Comparison of ENCODE assay signal across 18 cellular contexts in the genomic region with DNA sequence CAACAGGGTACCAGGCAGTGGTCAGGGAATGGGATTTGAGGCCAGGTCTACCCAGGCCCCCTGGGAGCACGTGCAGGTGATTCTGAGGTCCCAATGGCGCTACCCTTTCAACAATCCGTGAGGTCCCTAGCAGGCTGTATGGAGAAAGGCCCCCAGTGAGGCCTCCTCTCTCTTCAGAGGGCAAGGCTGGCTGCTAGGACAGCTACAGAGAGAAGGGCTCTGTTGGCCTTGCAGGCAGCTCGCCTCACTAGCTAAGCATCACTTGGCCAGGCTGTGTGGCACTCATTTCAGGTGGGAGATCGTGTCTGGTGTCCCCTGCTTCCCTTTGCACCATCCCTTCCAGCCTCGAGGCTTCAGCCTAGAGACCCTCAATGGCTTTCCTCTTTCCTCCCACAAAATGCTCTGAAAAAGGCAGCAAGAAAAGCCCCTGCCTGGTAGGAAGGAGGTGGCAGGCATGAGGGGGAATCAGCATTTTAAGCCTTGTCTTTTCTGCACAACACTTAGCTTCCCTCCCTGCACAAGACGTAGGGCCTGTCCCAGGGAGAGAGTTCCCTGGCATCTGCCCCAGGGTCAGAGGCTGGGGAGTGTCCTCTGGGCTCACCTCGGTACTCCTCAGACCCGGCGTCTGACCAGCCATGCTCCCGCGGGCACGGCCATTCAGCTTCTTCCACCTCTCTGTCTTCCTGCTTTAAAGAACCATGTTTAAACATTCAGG.
DNase-seq lines count a peak whose midpoint lies in the region; ATAC-seq and TF ChIP-seq lines count a peak whose summit lies in the region.
"Had no signal": no experiment of that assay in that cellular context is flagged by ENCODE, and none has a peak within 500 bp of the region (broad histone marks: within the 10 kb centered on the region; RNA-seq: fewer than 3 reads in every experiment).

No MANE protein-coding gene starts in this region.

- no peaks in the 10 kb centered on the region for H3K9me3 ChIP-seq in vagina
- H3K9me3 ChIP-seq: ovary, tibial artery had no signal

- H3K27ac ChIP-seq in vagina = peak overlapping the region; percentile 43
- H3K27ac ChIP-seq: ovary, tibial artery had no signal

- no peaks in the 10 kb centered on the region for H3K27me3 ChIP-seq in vagina
- H3K27me3 ChIP-seq: ovary, tibial artery had no signal

- H3K4me1 Mint-ChIP-seq in MCF 10A (ENCODE audit: insufficient read depth, unreplicated experiment) = peaks cover 15% of the 10 kb centered on the region

- TF ChIP-seq POLR2A in vagina (IDR thresholded peaks at IDR 0.05) = no peak

- TF ChIP-seq CTCF in MCF 10A (IDR thresholded peaks at IDR 0.05; ENCODE audit: unreplicated experiment) = no peak
- TF ChIP-seq CTCF in vagina (IDR thresholded peaks at IDR 0.05) = no peak

- peaks cover 20% of the 10 kb centered on the region for H3K4me1 ChIP-seq in vagina
- H3K4me1 ChIP-seq: tibial artery had no signal

- ATAC-seq in HG02571 (IDR thresholded peaks at IDR 0.05; ENCODE audit: unreplicated experiment) = no peak
- ATAC-seq in GM18517 (IDR thresholded peaks at IDR 0.05; ENCODE audit: unreplicated experiment) = no peak

- BruUV-seq in MCF 10A (replicated peaks; lab: Mats Ljungman, UMichigan) = no TSS peak

- H3K27me3 Mint-ChIP-seq in MCF 10A (ENCODE audit: insufficient read depth, unreplicated experiment) = no peaks in the 10 kb centered on the region

- no peak overlapping the region for H3K4me3 ChIP-seq in vagina
- H3K4me3 ChIP-seq: ovary, tibial artery had no signal

- POLR2A ChIA-PET in MCF 10A (lab: Yijun Ruan, JAX) = interaction anchor here (0.7 to 3.5 kb wide), 7 partner anchors 8 to 164 kb away, joined by 3 to 35 read pairs (median 4); no protein-coding TSS in a partner anchor

- DNase-seq in activated CD8-positive, alpha-beta memory T cell treated with anti-CD3 and anti-CD28 coated beads for 24 hours = peak; percentile 32
- no peak for DNase-seq in activated CD8-positive, alpha-beta memory T cell treated with anti-CD3 and anti-CD28 coated beads, Interleukin-2, amount 50 U/mL, for 4 hours
- DNase-seq in MCF 10A (ENCODE audit: unreplicated experiment) (no peak), mesenteric fat pad (ENCODE audit: low spot score) (peak; percentile 81), vagina (ENCODE audit: extremely low spot score in 2 of 2) (peak in 1 of 2 donors; percentile 86), NCI-H1105 treated with DMSO at 0.1 percent for 48 hours (lab: John Stamatoyannopoulos, UW) (no peak)
- DNase-seq: activated effector memory CD4-positive, alpha-beta T cell treated with Interleukin-2 at 50 U/mL for 16 hours; caudate nucleus; effector CD8-positive, alpha-beta T cell; GOT3; naive B cell; NCI-H1436 treated with DMSO at 0.1 percent for 48 hours; stimulated activated CD4-positive, alpha-beta T cell treated with anti-CD3 and anti-CD28 coated beads, Interleukin-1b, Interleukin-23, amount 100 ng/mL, for 48 hours; stimulated activated naive CD4-positive, alpha-beta T cell treated with Interleukin-2 at 50 U/mL for 16 hours had no signal

- no peak overlapping the region for H3K4me3 Mint-ChIP-seq in MCF 10A (ENCODE audit: unreplicated experiment)
- H3K4me3 Mint-ChIP-seq: naive B cell had no signal

- CTCF ChIA-PET in MCF 10A (lab: Yijun Ruan, JAX) = interaction anchor here (0.6 to 1.3 kb wide), 3 partner anchors 46 to 333 kb away, joined by 3 to 7 read pairs (median 4); no protein-coding TSS in a partner anchor

- peaks cover 14% of the 10 kb centered on the region for H3K9me3 Mint-ChIP-seq in MCF 10A (ENCODE audit: unreplicated experiment)

- H3K27ac Mint-ChIP-seq in MCF 10A (ENCODE audit: low read depth, unreplicated experiment) = peak overlapping the region; percentile 76
- H3K27ac Mint-ChIP-seq: naive B cell had no signal

- peaks cover 17% of the 10 kb centered on the region for H3K36me3 Mint-ChIP-seq in MCF 10A (ENCODE audit: insufficient read depth, unreplicated experiment)

- no peaks in the 10 kb centered on the region for H3K36me3 ChIP-seq in vagina
- H3K36me3 ChIP-seq: ovary, tibial artery had no signal

- intact Hi-C loops in MCF 10A (cut with micrococcal nuclease) = no loop called here
- intact Hi-C loops in vagina (cut with DNase I) = no loop called here

Comparison
In these comparisons a context has a peak if more than half of its experiments do, and no peak if none do; other contexts are left out.
1. DNase-seq: peak in activated CD8-positive, alpha-beta memory T cell treated with anti-CD3 and anti-CD28 coated beads for 24 hours (single experiment) and mesenteric fat pad (single experiment); none in activated CD8-positive, alpha-beta memory T cell treated with anti-CD3 and anti-CD28 coated beads, Interleukin-2, amount 50 U/mL, for 4 hours (single experiment), MCF 10A (single experiment) and NCI-H1105 treated with DMSO at 0.1 percent for 48 hours (single experiment).